Comparison of ENCODE assay signal across 17 cellular contexts in genomic region chr6:53975966-53976610, GRCh38.
"Had no signal": no experiment of that assay in that cellular context is flagged by ENCODE, and none has a peak within 500 bp of the region (broad histone marks: within the 10 kb centered on the region; RNA-seq: fewer than 3 reads in every experiment).

No MANE protein-coding gene starts in this region.

- H3K27me3 Mint-ChIP-seq: dendritic cell treated with granulocyte-macrophage colony-stimulating factor and Interleukin-4, amounts not matched to agents 40 ng/mL and 50 ng/mL, for 4 days had no signal

- H3K36me3 Mint-ChIP-seq: activated naive CD4-positive, alpha-beta T cell treated with anti-CD3 and anti-CD28 coated beads, Interleukin-2, amount 50 U/mL, for 72 hours; naive thymus-derived CD8-positive, alpha-beta T cell; stimulated activated memory B cell treated with anti-CD40 and anti-IgM and Interleukin-4, amounts not matched to agents 10 μg/mL and 1 μg/mL and 100 μg/mL, for 72 hours had no signal

- H3K4me3 Mint-ChIP-seq: activated T-cell treated with anti-CD3 and anti-CD28 coated beads, Interleukin-2, amount 50 U/mL, for 24 hours; activated T-helper 17 cell treated with anti-CD3 and anti-CD28 coated beads, Interleukin-2, amount 50 U/mL, for 72 hours; dendritic cell treated with granulocyte-macrophage colony-stimulating factor and Interleukin-4, amounts not matched to agents 40 ng/mL and 50 ng/mL, for 4 days; naive thymus-derived CD8-positive, alpha-beta T cell; stimulated activated memory B cell treated with anti-CD40 and anti-IgM and Interleukin-4, amounts not matched to agents 10 μg/mL and 1 μg/mL and 100 μg/mL, for 72 hours had no signal

- H3K9me3 Mint-ChIP-seq: activated naive CD4-positive, alpha-beta T cell treated with anti-CD3 and anti-CD28 coated beads, Interleukin-2, amount 50 U/mL, for 72 hours; activated T-cell treated with anti-CD3 and anti-CD28 coated beads, Interleukin-2, amount 50 U/mL, for 24 hours; activated T-helper 17 cell treated with anti-CD3 and anti-CD28 coated beads, Interleukin-2, amount 50 U/mL, for 72 hours; dendritic cell treated with granulocyte-macrophage colony-stimulating factor and Interleukin-4, amounts not matched to agents 40 ng/mL and 50 ng/mL, for 4 days; naive thymus-derived CD8-positive, alpha-beta T cell; stimulated activated memory B cell treated with anti-CD40 and anti-IgM and Interleukin-4, amounts not matched to agents 10 μg/mL and 1 μg/mL and 100 μg/mL, for 72 hours had no signal

- ATAC-seq: activated naive CD4-positive, alpha-beta T cell treated with anti-CD3 and anti-CD28 coated beads, Interleukin-2, amount 50 U/mL, for 72 hours; activated T-helper 17 cell treated with anti-CD3 and anti-CD28 coated beads, Interleukin-2, amount 50 U/mL, for 72 hours; gastrocnemius medialis; left lung; naive thymus-derived CD8-positive, alpha-beta T cell; right lobe of liver; stimulated activated memory B cell treated with anti-CD40 and anti-IgM and Interleukin-4, amounts not matched to agents 10 μg/mL and 1 μg/mL and 100 μg/mL, for 72 hours had no signal

- H3K27ac Mint-ChIP-seq: activated naive CD4-positive, alpha-beta T cell treated with anti-CD3 and anti-CD28 coated beads, Interleukin-2, amount 50 U/mL, for 72 hours; activated T-cell treated with anti-CD3 and anti-CD28 coated beads, Interleukin-2, amount 50 U/mL, for 24 hours; activated T-helper 17 cell treated with anti-CD3 and anti-CD28 coated beads, Interleukin-2, amount 50 U/mL, for 72 hours; dendritic cell treated with granulocyte-macrophage colony-stimulating factor and Interleukin-4, amounts not matched to agents 40 ng/mL and 50 ng/mL, for 4 days; naive thymus-derived CD8-positive, alpha-beta T cell; stimulated activated memory B cell treated with anti-CD40 and anti-IgM and Interleukin-4, amounts not matched to agents 10 μg/mL and 1 μg/mL and 100 μg/mL, for 72 hours had no signal

- H3K4me1 Mint-ChIP-seq: activated T-helper 17 cell treated with anti-CD3 and anti-CD28 coated beads, Interleukin-2, amount 50 U/mL, for 72 hours; naive thymus-derived CD8-positive, alpha-beta T cell; stimulated activated memory B cell treated with anti-CD40 and anti-IgM and Interleukin-4, amounts not matched to agents 10 μg/mL and 1 μg/mL and 100 μg/mL, for 72 hours had no signal

- DNase-seq: activated CD4-positive, alpha-beta T cell treated with anti-CD3 and anti-CD28 coated beads for 1 hour; activated CD8-positive, alpha-beta memory T cell treated with anti-CD3 and anti-CD28 coated beads for 24 hours; activated CD8-positive, alpha-beta memory T cell treated with anti-CD3 and anti-CD28 coated beads, Interleukin-2, amount 50 U/mL, for 4 hours; activated T-cell treated with anti-CD3 and anti-CD28 coated beads, Interleukin-2, amount 50 U/mL, for 24 hours; effector CD4-positive, alpha-beta T cell; erythroblast; gastrocnemius medialis; heart left ventricle; left lung; naive thymus-derived CD8-positive, alpha-beta T cell; right lobe of liver; T-helper 9 cell; uterus had no signal
